12 cellular contexts compared by ENCODE assay signal in the genomic region with DNA sequence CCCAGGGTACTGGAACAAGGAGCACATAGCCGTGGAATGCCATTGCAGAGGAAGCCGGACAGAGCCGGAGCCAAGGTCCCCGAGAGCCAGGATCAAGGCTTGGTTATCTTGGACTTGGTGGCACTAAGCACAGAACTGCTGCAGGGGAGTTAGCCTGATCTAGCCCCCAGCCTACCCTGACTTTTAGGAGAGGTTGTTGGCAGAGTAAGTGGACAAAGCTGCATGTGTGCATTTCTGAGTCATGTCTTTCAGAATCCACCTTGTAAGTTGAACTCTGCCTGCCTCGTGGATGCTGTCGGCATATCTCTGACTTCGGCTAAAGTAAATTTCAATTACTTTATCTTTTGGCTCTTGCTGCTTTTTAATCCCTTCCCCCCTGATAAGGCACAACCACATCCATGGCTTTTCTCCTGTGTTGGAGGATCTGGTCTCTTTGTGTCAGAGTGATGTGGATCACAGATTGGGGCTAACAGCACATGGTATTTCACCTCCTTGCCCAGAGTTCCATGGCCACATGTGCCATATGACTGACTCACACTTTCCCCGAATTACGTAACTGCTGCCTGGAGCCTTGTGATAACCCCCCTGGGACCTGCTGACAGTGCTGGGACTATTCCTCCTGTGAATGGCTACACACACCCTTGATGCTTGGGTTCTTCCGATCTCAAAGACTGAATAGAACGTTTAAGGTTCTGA.
DNase-seq lines count a peak whose midpoint lies in the region; ATAC-seq and TF ChIP-seq lines count a peak whose summit lies in the region.
"Had no signal": no experiment of that assay in that cellular context is flagged by ENCODE, and none has a peak within 500 bp of the region (broad histone marks: within the 10 kb centered on the region; RNA-seq: fewer than 3 reads in every experiment).

No MANE protein-coding gene starts in this region.

- no peak overlapping the region for H3K4me2 ChIP-seq in mesendoderm (ENCODE audit: low read length)

- H3K79me2 ChIP-seq in mesendoderm (ENCODE audit: control insufficient read depth, insufficient read depth, low read length), result no peaks in the 10 kb centered on the region

- H3K4me3 ChIP-seq in choroid plexus epithelial cell (ENCODE audit: low read depth, low read length), result no peak overlapping the region
- no peak overlapping the region for H3K4me3 ChIP-seq in mesendoderm (ENCODE audit: low read length)
- no peak overlapping the region for H3K4me3 ChIP-seq in lower leg skin (ENCODE audit: low read depth, poor library complexity, severe bottlenecking)
- H3K4me3 ChIP-seq: esophagus squamous epithelium, left lung had no signal

- WGBS in mesendoderm (ENCODE audit: extremely low coverage, insufficient coverage, low lambda C conversion rate), result no CpG with 5 or more reads among the region's 11 CpGs
- WGBS in lower leg skin, 2 donors, result 78 to 85% methylated on average over 11 of the region's 11 CpGs

- no peaks in the 10 kb centered on the region for H3K9me3 Mint-ChIP-seq in Calu3 (ENCODE audit: low read depth, unreplicated experiment)

- peaks cover 21% of the 10 kb centered on the region for H3K4me1 Mint-ChIP-seq in Calu3 (ENCODE audit: low read depth, unreplicated experiment)

- no TSS peak for BruUV-seq in Calu3 (replicated peaks; lab: Mats Ljungman, UMichigan)

- intact Hi-C loops in Calu3 (cut with micrococcal nuclease; ENCODE audit: unreplicated experiment), result no loop called here
- intact Hi-C loops in lower leg skin (cut with DNase I; ENCODE audit: low total_unique reads), result no loop called here

- H4K5ac ChIP-seq in mesendoderm (ENCODE audit: low read length), result no peak overlapping the region

- H3K79me1 ChIP-seq in mesendoderm (ENCODE audit: low read length), result no peaks in the 10 kb centered on the region

- H3K27ac Mint-ChIP-seq in Calu3 (ENCODE audit: unreplicated experiment), result peak overlapping the region; percentile 79

- H3K27me3 ChIP-seq in mesendoderm (ENCODE audit: insufficient read depth, low read length, poor library complexity), result no peaks in the 10 kb centered on the region
- H3K27me3 ChIP-seq: esophagus squamous epithelium, left lung had no signal

- H2AK5ac ChIP-seq in mesendoderm (ENCODE audit: low read length), result no peak overlapping the region

- H2BK120ac ChIP-seq in mesendoderm (ENCODE audit: low read depth, low read length), result no peak overlapping the region

- H3K4ac ChIP-seq in mesendoderm (ENCODE audit: low read depth, low read length), result no peak overlapping the region

- H4K8ac ChIP-seq in mesendoderm (ENCODE audit: low read depth, low read length), result no peak overlapping the region

- ATAC-seq in HG03565 (IDR thresholded peaks at IDR 0.05; ENCODE audit: unreplicated experiment), result no peak
- ATAC-seq: left lung had no signal

- no peak overlapping the region for H3K23ac ChIP-seq in mesendoderm (ENCODE audit: low read length)

- peaks cover 22% of the 10 kb centered on the region for H3K4me1 ChIP-seq in mesendoderm (ENCODE audit: control insufficient read depth, low read depth, low read length)
- H3K4me1 ChIP-seq: esophagus squamous epithelium, left lung had no signal

- peaks cover 7% of the 10 kb centered on the region for H3K36me3 Mint-ChIP-seq in Calu3 (ENCODE audit: insufficient read depth, unreplicated experiment)

- no peak overlapping the region for H2BK5ac ChIP-seq in mesendoderm (ENCODE audit: low read length)

- peak overlapping the region; percentile 39 for H3K56ac ChIP-seq in mesendoderm (ENCODE audit: low read length)

- TF ChIP-seq CTCF in Calu3 (IDR thresholded peaks at IDR 0.05; ENCODE audit: unreplicated experiment), result no peak
- no peak for TF ChIP-seq CTCF in choroid plexus epithelial cell (conservative IDR thresholded peaks at IDR 0.05; ENCODE audit: low read depth, low read length)
- TF ChIP-seq CTCF in lower leg skin (IDR thresholded peaks at IDR 0.05), result no peak

- H3K27me3 Mint-ChIP-seq in Calu3 (ENCODE audit: unreplicated experiment), result no peaks in the 10 kb centered on the region

- H3K18ac ChIP-seq in mesendoderm (ENCODE audit: low read length), result no peak overlapping the region

- peak; percentile 38 for DNase-seq in Calu3
- peak; percentile 19 for DNase-seq in LoVo (ENCODE audit: low spot score)
- peak; percentile 13 for DNase-seq in choroid plexus epithelial cell (ENCODE audit: low read depth)
- DNase-seq in mesendoderm, result peak; percentile 94
- no peak for DNase-seq in activated CD4-positive, CD25-positive, alpha-beta regulatory T cell treated with anti-CD3 and anti-CD28 coated beads, Interleukin-2, amount 50 U/mL, for 72 hours
- no peak for DNase-seq in lower leg skin (ENCODE audit: low spot score in 2 of 2)
- no peak for DNase-seq in NCI-H2171 (lab: John Stamatoyannopoulos, UW)
- DNase-seq: esophagus squamous epithelium, left lung, NCI-H1930, posterior cingulate gyrus had no signal

- no peak overlapping the region for H3K9ac ChIP-seq in mesendoderm (ENCODE audit: low read length)

- TF ChIP-seq POLR2A in lower leg skin (IDR thresholded peaks at IDR 0.05), result no peak

- CTCF ChIA-PET in Calu3 (lab: Charles Lee), result interaction anchor here (0.7 kb wide), 1 partner anchor 64 kb away, joined by 3 read pairs; no protein-coding TSS in a partner anchor

- no peak overlapping the region for H2BK15ac ChIP-seq in mesendoderm (replicated peaks; ENCODE audit: low read depth)

- H3K36me3 ChIP-seq in mesendoderm (ENCODE audit: control insufficient read depth, insufficient read depth, low read length), result no peaks in the 10 kb centered on the region
- H3K36me3 ChIP-seq: esophagus squamous epithelium, left lung had no signal

- no peak overlapping the region for H3K27ac ChIP-seq in mesendoderm (ENCODE audit: low read depth, low read length)
- H3K27ac ChIP-seq: esophagus squamous epithelium, left lung had no signal

- H3K4me3 Mint-ChIP-seq in Calu3 (ENCODE audit: low read depth, unreplicated experiment), result no peak overlapping the region

Comparison
In these comparisons a context has a peak if more than half of its experiments do, and no peak if none do; other contexts are left out.
1. DNase-seq: peak in Calu3 (single experiment), LoVo (single experiment), choroid plexus epithelial cell (single experiment) and mesendoderm (single experiment); none in activated CD4-positive, CD25-positive, alpha-beta regulatory T cell treated with anti-CD3 and anti-CD28 coated beads, Interleukin-2, amount 50 U/mL, for 72 hours (single experiment), lower leg skin (0 of 2) and NCI-H2171 (single experiment).